19 cellular contexts compared by ENCODE assay signal in the genomic region with DNA sequence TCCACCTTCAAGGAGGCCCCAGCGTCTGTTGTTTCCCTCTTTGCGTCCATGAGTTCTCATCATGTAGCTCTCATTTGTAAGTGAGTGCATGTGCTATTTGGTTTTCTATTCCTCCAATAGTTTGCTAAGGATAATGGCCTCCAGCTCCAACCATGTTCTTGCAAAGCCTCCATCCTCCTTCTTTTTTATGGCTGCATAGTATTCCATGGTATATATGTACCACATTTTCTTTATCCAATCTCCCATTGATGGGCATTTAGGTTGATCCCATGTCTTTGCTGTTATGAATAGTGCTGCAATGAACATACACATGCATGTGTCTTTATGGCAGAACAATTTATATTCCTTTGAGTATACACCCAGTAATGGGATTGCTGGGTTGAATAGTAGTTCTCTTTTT.
DNase-seq lines count a peak whose midpoint lies in the region; ATAC-seq, FAIRE-seq and TF ChIP-seq lines count a peak whose summit lies in the region.
"Had no signal": no experiment of that assay in that cellular context is flagged by ENCODE, and none has a peak within 500 bp of the region (broad histone marks: within the 10 kb centered on the region; RNA-seq: fewer than 3 reads in every experiment).

No MANE protein-coding gene starts in this region.

- CTCF ChIA-PET in SK-N-SH (lab: Yijun Ruan, JAX), result interaction anchor here (1.3 kb wide), 1 partner anchor 73 kb away, joined by 3 read pairs; a partner anchor contains a TSS
- CTCF ChIA-PET in K562 (lab: Yijun Ruan, JAX; ENCODE audit: low intra/inter-chr PET ratio), result no interaction called here

- no peaks in the 10 kb centered on the region; a peak in 1 of 4 replicates for H3K4me1 ChIP-seq in SK-N-SH (ENCODE audit: control insufficient read depth in 1 of 2, insufficient read depth in 2 of 2, low read depth in 1 of 2, low read length in 1 of 2)
- H3K4me1 ChIP-seq in K562 (replicated peaks in 1 of 2; ENCODE audit: control insufficient read depth in 2 of 2, insufficient read depth in 2 of 2, low read length in 2 of 2), result peaks cover 3% of the 10 kb centered on the region in 2 experiments; a peak in 2 of 5 replicates
- no peaks in the 10 kb centered on the region for H3K4me1 ChIP-seq in prostate gland (replicated peaks)
- H3K4me1 ChIP-seq: A549 had no signal

- no peak overlapping the region for H3K27ac ChIP-seq in SK-N-SH (ENCODE audit: low read depth in 2 of 2, low read length in 1 of 2)
- H3K27ac ChIP-seq in K562 (ENCODE audit: extremely low read depth, low read depth, low read length), result no peak overlapping the region
- H3K27ac ChIP-seq in prostate gland, result no peak overlapping the region
- H3K27ac ChIP-seq: A549, C4-2B had no signal

- H3K36me3 ChIP-seq in SK-N-SH (replicated peaks in 1 of 2; ENCODE audit: control insufficient read depth in 1 of 2, insufficient read depth in 2 of 2, low read length in 1 of 2) (peaks cover 72% of the 10 kb centered on the region in 2 experiments), K562 (ENCODE audit: control insufficient read depth, insufficient read depth, low read length) (peaks cover 16% of the 10 kb centered on the region; the same call in 2 of the 3 replicates), prostate gland (no peaks in the 10 kb centered on the region)

- peaks cover 34% of the 10 kb centered on the region for H3K4me1 Mint-ChIP-seq in stimulated activated naive CD8-positive, alpha-beta T cell treated with anti-CD3 and anti-CD28 coated beads, Interleukin-15, Interleukin-2, amounts not matched to agents 100 ng/mL and 50 ng/mL, for 24 hours (ENCODE audit: low read depth)
- H3K4me1 Mint-ChIP-seq in stimulated activated naive CD8-positive, alpha-beta T cell treated with anti-CD3 and anti-CD28 coated beads, Interleukin-15, amount 100 ng/mL, for 72 hours, result peaks cover 28% of the 10 kb centered on the region

- H3K4me2 ChIP-seq in SK-N-SH (no peak overlapping the region), K562 (ENCODE audit: insufficient read depth, low read length) (no peak overlapping the region)
- H3K4me2 ChIP-seq: A549 had no signal

- no peaks in the 10 kb centered on the region for H3K9me1 ChIP-seq in K562 (ENCODE audit: control insufficient read depth, insufficient read depth, low read length)

- 100% methylated on average over 2 of the region's 2 CpGs for WGBS in SK-N-SH (ENCODE audit: low lambda C conversion rate)
- 58% methylated on average over 2 of the region's 2 CpGs for WGBS in K562 (ENCODE audit: insufficient coverage, low coverage, missing lambda C conversion rate)
- 46% methylated on average over 2 of the region's 2 CpGs for WGBS in prostate gland

- H3K27me3 Mint-ChIP-seq in stimulated activated naive CD8-positive, alpha-beta T cell treated with anti-CD3 and anti-CD28 coated beads, Interleukin-15, Interleukin-2, amounts not matched to agents 100 ng/mL and 50 ng/mL, for 24 hours, result no peaks in the 10 kb centered on the region
- no peaks in the 10 kb centered on the region for H3K27me3 Mint-ChIP-seq in stimulated activated naive CD8-positive, alpha-beta T cell treated with anti-CD3 and anti-CD28 coated beads, Interleukin-15, amount 100 ng/mL, for 72 hours
- H3K27me3 Mint-ChIP-seq: CD8-positive, alpha-beta memory T cell had no signal

- H3K9ac ChIP-seq in SK-N-SH (no peak overlapping the region), K562 (ENCODE audit: insufficient read depth in 1 of 2, low read depth in 2 of 2, low read length in 2 of 2) (no peak overlapping the region)

- in situ Hi-C loops in K562 (cut with MboI), result no loop called here

- intact Hi-C loops in K562 (cut with micrococcal nuclease) (no loop called here), prostate gland (cut with DNase I) (no loop called here)

- H3K79me2 ChIP-seq in SK-N-SH (ENCODE audit: insufficient read depth) (no peaks in the 10 kb centered on the region), K562 (ENCODE audit: control insufficient read depth, insufficient read depth, low read length) (no peaks in the 10 kb centered on the region)

- ATAC-seq in SK-N-SH treated with all-trans-retinoic acid at 6 μM for 48 hours (no peak), K562 (no peak)
- ATAC-seq in stimulated activated naive CD8-positive, alpha-beta T cell treated with anti-CD3 and anti-CD28 coated beads, Interleukin-15, amount 100 ng/mL, for 72 hours, result no peak
- ATAC-seq: A549, GM12878 had no signal

- POLR2A ChIA-PET in SK-N-SH (lab: Yijun Ruan, JAX) (no interaction called here), K562 (lab: Yijun Ruan, JAX) (interaction anchor here (0.6 to 0.9 kb wide), 2 partner anchors 14 to 16 kb away, joined by 3 read pairs; no protein-coding TSS in a partner anchor)

- FAIRE-seq in K562 (lab: Jason Lieb, UNC), result no peak
- FAIRE-seq: A549, GM12878, H1 had no signal

- TF ChIP-seq POLR2A in K562 (conservative IDR thresholded peaks at IDR 0.05) (no peak), prostate gland (IDR thresholded peaks at IDR 0.05) (no peak)

- TF ChIP-seq RAD21 in SK-N-SH (IDR thresholded peaks at IDR 0.05; ENCODE audit: low read length) (no peak), K562 (CRISPR knock-in tag; conservative IDR thresholded peaks at IDR 0.05 in 1 of 2, IDR thresholded peaks at IDR 0.05 in 1 of 2) (no peak)

- DNase-seq in SK-N-SH, result no peak
- DNase-seq in stimulated activated naive CD8-positive, alpha-beta T cell treated with anti-CD3 and anti-CD28 coated beads, Interleukin-15, amount 100 ng/mL, for 72 hours, result no peak
- DNase-seq in K562 (ENCODE audit: extremely low read depth in 1 of 4, low spot score in 3 of 4), result no peak
- DNase-seq in HCEC 1CT, result no peak
- no peak for DNase-seq in prostate gland (ENCODE audit: low spot score)
- DNase-seq: AML-193; CD8-positive, alpha-beta memory T cell; COR-L47; DMS 273 treated with DMSO at 0.1 percent for 48 hours; DMS53; DND-41; EL; H9 had no signal

- no peaks in the 10 kb centered on the region for H3K9me2 ChIP-seq in SK-N-SH

- no peak overlapping the region for H3K4me3 ChIP-seq in SK-N-SH (ENCODE audit: low read depth in 2 of 2, low read length in 1 of 2)
- no peak overlapping the region for H3K4me3 ChIP-seq in K562
- no peak overlapping the region for H3K4me3 ChIP-seq in prostate gland
- H3K4me3 ChIP-seq: A549, GM12878 had no signal

- H3F3A ChIP-seq in SK-N-SH (replicated peaks; ENCODE audit: insufficient read depth), result no peaks in the 10 kb centered on the region

- no TSS peak for BruUV-seq in K562 (replicated peaks; lab: Mats Ljungman, UMichigan)

- H3K4me3 Mint-ChIP-seq in stimulated activated naive CD8-positive, alpha-beta T cell treated with anti-CD3 and anti-CD28 coated beads, Interleukin-15, Interleukin-2, amounts not matched to agents 100 ng/mL and 50 ng/mL, for 24 hours, result no peak overlapping the region
- no peak overlapping the region for H3K4me3 Mint-ChIP-seq in stimulated activated naive CD8-positive, alpha-beta T cell treated with anti-CD3 and anti-CD28 coated beads, Interleukin-15, amount 100 ng/mL, for 72 hours
- H3K4me3 Mint-ChIP-seq: CD8-positive, alpha-beta memory T cell; H9 had no signal

- no peak for TF ChIP-seq CTCF in SK-N-SH (IDR thresholded peaks at IDR 0.05)
- no peak for TF ChIP-seq CTCF in K562 (IDR thresholded peaks at IDR 0.05 in 2 of 3, conservative IDR thresholded peaks at IDR 0.05 in 1 of 3; ENCODE audit: insufficient read depth in 2 of 3, low read depth in 1 of 3, low read length in 3 of 3)
- TF ChIP-seq CTCF in prostate gland (IDR thresholded peaks at IDR 0.05), result no peak

- no peak for TF ChIP-seq EP300 in SK-N-SH (IDR thresholded peaks at IDR 0.05; ENCODE audit: borderline replicate concordance in 1 of 2, low read depth in 1 of 2, low read length in 1 of 2)
- no peak for TF ChIP-seq EP300 in K562 (IDR thresholded peaks at IDR 0.05; ENCODE audit: low read length)

- peak overlapping the region; percentile 15 for H3K27ac Mint-ChIP-seq in stimulated activated naive CD8-positive, alpha-beta T cell treated with anti-CD3 and anti-CD28 coated beads, Interleukin-15, Interleukin-2, amounts not matched to agents 100 ng/mL and 50 ng/mL, for 24 hours
- H3K27ac Mint-ChIP-seq in stimulated activated naive CD8-positive, alpha-beta T cell treated with anti-CD3 and anti-CD28 coated beads, Interleukin-15, amount 100 ng/mL, for 72 hours, result no peak overlapping the region
- H3K27ac Mint-ChIP-seq: H9 had no signal

- H3K27me3 ChIP-seq in SK-N-SH (ENCODE audit: insufficient read depth) (no peaks in the 10 kb centered on the region), K562 (ENCODE audit: control insufficient read depth in 2 of 2, insufficient read depth in 2 of 2, low read length in 2 of 2) (no peaks in the 10 kb centered on the region), prostate gland (replicated peaks; ENCODE audit: insufficient read depth) (no peaks in the 10 kb centered on the region)

- H2AFZ ChIP-seq in SK-N-SH (ENCODE audit: low read depth) (no peak overlapping the region), K562 (ENCODE audit: low read depth, low read length) (no peak overlapping the region)

- peaks cover 83% of the 10 kb centered on the region for H3K36me3 Mint-ChIP-seq in stimulated activated naive CD8-positive, alpha-beta T cell treated with anti-CD3 and anti-CD28 coated beads, Interleukin-15, Interleukin-2, amounts not matched to agents 100 ng/mL and 50 ng/mL, for 24 hours (ENCODE audit: low read depth)

- H3K9me3 Mint-ChIP-seq in stimulated activated naive CD8-positive, alpha-beta T cell treated with anti-CD3 and anti-CD28 coated beads, Interleukin-15, Interleukin-2, amounts not matched to agents 100 ng/mL and 50 ng/mL, for 24 hours, result peaks cover 4% of the 10 kb centered on the region
- no peaks in the 10 kb centered on the region for H3K9me3 Mint-ChIP-seq in stimulated activated naive CD8-positive, alpha-beta T cell treated with anti-CD3 and anti-CD28 coated beads, Interleukin-15, amount 100 ng/mL, for 72 hours
- H3K9me3 Mint-ChIP-seq: CD8-positive, alpha-beta memory T cell; H9 had no signal

- H4K20me1 ChIP-seq in SK-N-SH (ENCODE audit: insufficient read depth) (no peaks in the 10 kb centered on the region), K562 (replicated peaks; ENCODE audit: control insufficient read depth, insufficient read depth, low read length) (no peaks in the 10 kb centered on the region)

- H3K9me3 ChIP-seq in SK-N-SH (no peaks in the 10 kb centered on the region), K562 (replicated peaks; ENCODE audit: control insufficient read depth, insufficient read depth, low read depth, low read length) (no peaks in the 10 kb centered on the region), prostate gland (no peaks in the 10 kb centered on the region)
- H3K9me3 ChIP-seq: A549 had no signal

TF ChIP-seq in SK-N-SH treated with all-trans-retinoic acid at 6 μM for 48 hours, 23 proteins besides CTCF, POLR2A, EP300 and RAD21:
- no peak for TF ChIP-seq PPARA (CRISPR knock-in tag; IDR thresholded peaks at IDR 0.05; ENCODE audit: borderline replicate concordance)
- peak; percentile 84 for TF ChIP-seq ZNF8 (CRISPR knock-in tag; IDR thresholded peaks at IDR 0.05)

TF ChIP-seq in SK-N-SH, 30 proteins besides CTCF, POLR2A, EP300 and RAD21 (continues in another document):
- TF ChIP-seq CHD2 (IDR thresholded peaks at IDR 0.05; ENCODE audit: low read length, partially characterized antibody) (no peak), POLR2AphosphoS5 (IDR thresholded peaks at IDR 0.05; ENCODE audit: low read depth, low read length) (no peak)

TF ChIP-seq in K562, 482 proteins besides CTCF, POLR2A, EP300 and RAD21:
- TF ChIP-seq ZNF146 (CRISPR knock-in tag; IDR thresholded peaks at IDR 0.05; ENCODE audit: unreplicated experiment), result peak; percentile 93
- no peak for TF ChIP-seq ZEB2 (IDR thresholded peaks at IDR 0.05)
TF ChIP-seq in K562: peak in this region for 1.
